In the genomic region with DNA sequence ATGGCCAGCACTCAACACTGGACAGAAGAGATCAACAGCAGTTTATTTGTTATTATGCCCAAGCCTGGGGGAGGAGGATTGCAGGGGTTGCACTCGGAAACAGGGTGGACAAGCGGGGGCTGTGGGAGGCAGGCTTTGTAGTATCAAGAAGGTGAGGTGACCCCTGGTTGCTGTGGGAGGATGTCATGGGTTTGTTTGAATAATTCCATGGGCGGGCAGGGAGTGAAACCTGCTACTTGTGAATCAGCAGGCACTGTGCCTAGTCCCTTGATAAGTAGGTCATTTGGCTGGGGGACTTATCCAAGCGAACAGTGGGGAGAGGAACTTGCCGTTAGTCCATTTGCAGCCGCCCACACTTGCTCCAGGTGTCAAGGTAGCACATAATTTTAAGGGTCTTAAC, we compare ENCODE assay signal across 19 cellular contexts.
"Had no signal": no experiment of that assay in that cellular context is flagged by ENCODE, and none has a peak within 500 bp of the region (broad histone marks: within the 10 kb centered on the region; RNA-seq: fewer than 3 reads in every experiment).

No MANE protein-coding gene starts in this region.

- DNase-seq: colonic mucosa; dermis blood vessel endothelial cell; effector CD4-positive, alpha-beta T cell; foreskin melanocyte; hypothalamus; immature natural killer cell; mammary epithelial cell; naive thymus-derived CD4-positive, alpha-beta T cell; nephron progenitor cell; psoas muscle; retina; right lobe of liver; stimulated activated CD4-positive, alpha-beta T cell treated with anti-CD3 and anti-CD28 coated beads, Interleukin-15, amount 100 ng/mL, for 24 hours; stimulated activated CD4-positive, alpha-beta T cell treated with anti-CD3 and anti-CD28 coated beads, Interleukin-1b, Interleukin-23, amount 100 ng/mL, for 48 hours; stimulated activated CD4-positive, alpha-beta T cell treated with anti-CD3 and anti-CD28 coated beads, Interleukin-4, amount 100 ng/mL, for 24 hours had no signal

- H3K9me3 ChIP-seq: colonic mucosa, psoas muscle, right lobe of liver had no signal

- H3K36me3 ChIP-seq: colonic mucosa, heart left ventricle, right lobe of liver, tibial nerve had no signal

- H3K27ac ChIP-seq: colonic mucosa, heart left ventricle, parathyroid adenoma, psoas muscle, right lobe of liver, tibial nerve had no signal

- H3K4me3 ChIP-seq: colonic mucosa, heart left ventricle, psoas muscle, right lobe of liver, tibial nerve had no signal

- ATAC-seq: heart left ventricle; naive thymus-derived CD4-positive, alpha-beta T cell; stimulated activated memory B cell treated with anti-CD40 and anti-IgM and Interleukin-4, amounts not matched to agents 10 μg/mL and 1 μg/mL and 100 μg/mL, for 72 hours had no signal

- H3K27me3 ChIP-seq: colonic mucosa, right lobe of liver, tibial nerve had no signal

- H3K4me1 ChIP-seq: colonic mucosa, heart left ventricle, parathyroid adenoma, psoas muscle, right lobe of liver, tibial nerve had no signal
